1 cellular context compared by ENCODE assay signal in genomic region chr10:78367751-78368150, GRCh38.
TF ChIP-seq lines count a peak whose summit lies in the region.

No MANE protein-coding gene starts in this region.

TF ChIP-seq in SK-N-SH, 30 proteins besides CTCF, POLR2A, EP300 and RAD21:
- TF ChIP-seq NRF1 (IDR thresholded peaks at IDR 0.05; ENCODE audit: low read depth, low read length) = no peak
